10 cellular contexts compared by ENCODE assay signal in genomic region chr12:12319501-12320322, GRCh38. TPM values are rescaled to one million over a fixed set of nuclear protein-coding genes. Genes with fewer than 3 reads are reported as not detected.
DNase-seq lines count a peak whose midpoint lies in the region; ATAC-seq and TF ChIP-seq lines count a peak whose summit lies in the region.
"Had no signal": no experiment of that assay in that cellular context is flagged by ENCODE, and none has a peak within 500 bp of the region (broad histone marks: within the 10 kb centered on the region; RNA-seq: fewer than 3 reads in every experiment).

No MANE protein-coding gene starts in this region.

- H3K27me3 ChIP-seq in breast epithelium (no peaks in the 10 kb centered on the region), aorta (ENCODE audit: control insufficient read depth in 1 of 2, insufficient read depth in 2 of 2, low read length in 1 of 2) (no peaks in the 10 kb centered on the region)

- BruUV-seq in MCF 10A (replicated peaks; lab: Mats Ljungman, UMichigan) = no TSS peak

- TF ChIP-seq CTCF in breast epithelium (IDR thresholded peaks at IDR 0.05) = no peak
- no peak for TF ChIP-seq CTCF in MCF 10A (IDR thresholded peaks at IDR 0.05; ENCODE audit: unreplicated experiment)
- no peak for TF ChIP-seq CTCF in nephron progenitor cell (IDR thresholded peaks at IDR 0.05)

- no peaks in the 10 kb centered on the region for H3K36me3 ChIP-seq in breast epithelium
- H3K36me3 ChIP-seq in aorta (ENCODE audit: control insufficient read depth in 1 of 2, insufficient read depth in 2 of 2, low read length in 1 of 2) = no peaks in the 10 kb centered on the region

- H3K9me3 Mint-ChIP-seq in MCF 10A (ENCODE audit: unreplicated experiment) (no peaks in the 10 kb centered on the region), nephron progenitor cell (peaks cover 9% of the 10 kb centered on the region)
- no peaks in the 10 kb centered on the region for H3K9me3 Mint-ChIP-seq in effector memory CD8-positive, alpha-beta T cell

- no peak for DNase-seq in breast epithelium (ENCODE audit: low spot score in 2 of 2)
- DNase-seq in MCF 10A (ENCODE audit: unreplicated experiment) = no peak
- DNase-seq in fibroblast of peridontal ligament (ENCODE audit: extremely low read depth) = peak; percentile 62
- DNase-seq in nephron progenitor cell = peak; percentile 6
- DNase-seq in aorta = no peak
- DNase-seq in effector memory CD8-positive, alpha-beta T cell = no peak
- DNase-seq: activated CD4-positive, CD25-positive, alpha-beta regulatory T cell; islet precursor cell had no signal

- no peaks in the 10 kb centered on the region for H3K9me3 ChIP-seq in breast epithelium
- H3K9me3 ChIP-seq in aorta (ENCODE audit: control insufficient read depth, low read length) = no peaks in the 10 kb centered on the region

- CTCF ChIA-PET in MCF 10A (lab: Yijun Ruan, JAX) = interaction anchor here (0.6 to 2.9 kb wide), 5 partner anchors 9 to 242 kb away, joined by 3 to 11 read pairs (median 3); no protein-coding TSS in a partner anchor

- ATAC-seq in aorta (ENCODE audit: low FRiP score) = peak; percentile 45
- no peak for ATAC-seq in GM21423 (IDR thresholded peaks at IDR 0.05; ENCODE audit: unreplicated experiment)
- no peak for ATAC-seq in HG03460 (IDR thresholded peaks at IDR 0.05; ENCODE audit: unreplicated experiment)
- no peak for ATAC-seq in effector memory CD8-positive, alpha-beta T cell (replicated peaks)

- peak overlapping the region; percentile 58 to 80 for H3K27ac ChIP-seq in breast epithelium
- H3K27ac ChIP-seq in aorta (ENCODE audit: low read depth in 1 of 2, low read length in 2 of 2) = peak overlapping the region in 1 of 2 donors; percentile 52

- no peaks in the 10 kb centered on the region for H3K36me3 Mint-ChIP-seq in MCF 10A (ENCODE audit: insufficient read depth, unreplicated experiment)
- H3K36me3 Mint-ChIP-seq in nephron progenitor cell (ENCODE audit: low read depth) = no peaks in the 10 kb centered on the region
- no peaks in the 10 kb centered on the region for H3K36me3 Mint-ChIP-seq in effector memory CD8-positive, alpha-beta T cell (ENCODE audit: insufficient read depth)

- no peaks in the 10 kb centered on the region for H3K27me3 Mint-ChIP-seq in MCF 10A (ENCODE audit: insufficient read depth, unreplicated experiment)
- no peaks in the 10 kb centered on the region for H3K27me3 Mint-ChIP-seq in nephron progenitor cell (ENCODE audit: low read depth, poor library complexity)
- H3K27me3 Mint-ChIP-seq in effector memory CD8-positive, alpha-beta T cell = peaks cover 27 to 34% of the 10 kb centered on the region in 2 donors

- no peaks in the 10 kb centered on the region for H3K4me1 ChIP-seq in breast epithelium
- no peaks in the 10 kb centered on the region for H3K4me1 ChIP-seq in aorta (ENCODE audit: control insufficient read depth in 1 of 2, insufficient read depth in 2 of 2, low read length in 2 of 2)

- H3K4me1 Mint-ChIP-seq in MCF 10A (ENCODE audit: insufficient read depth, unreplicated experiment) (no peaks in the 10 kb centered on the region), nephron progenitor cell (peaks cover 36% of the 10 kb centered on the region)
- peaks cover 3 to 5% of the 10 kb centered on the region in 2 donors for H3K4me1 Mint-ChIP-seq in effector memory CD8-positive, alpha-beta T cell (ENCODE audit: low read depth in 2 of 2)

- H3K27ac Mint-ChIP-seq in MCF 10A (ENCODE audit: low read depth, unreplicated experiment) (no peak overlapping the region), nephron progenitor cell (peak overlapping the region; percentile 89)
- no peak overlapping the region for H3K27ac Mint-ChIP-seq in effector memory CD8-positive, alpha-beta T cell

- TF ChIP-seq POLR2A in breast epithelium (IDR thresholded peaks at IDR 0.05) = no peak

- no peak overlapping the region for H3K4me3 Mint-ChIP-seq in MCF 10A (ENCODE audit: unreplicated experiment)
- peak overlapping the region; percentile 65 for H3K4me3 Mint-ChIP-seq in nephron progenitor cell
- no peak overlapping the region for H3K4me3 Mint-ChIP-seq in effector memory CD8-positive, alpha-beta T cell

- H3K4me3 ChIP-seq in breast epithelium (peak overlapping the region in 1 of 3 donors; percentile 15), aorta (ENCODE audit: low read length in 2 of 2) (peak overlapping the region; percentile 26 to 30)

- intact Hi-C loops in breast epithelium (cut with DNase I; ENCODE audit: low total_unique reads) = loop anchor here (10.0 kb wide), 1 partner anchor 1135 kb away; no protein-coding TSS in a partner anchor
- intact Hi-C loops in MCF 10A (cut with micrococcal nuclease) = loop anchor here (10.0 kb wide), 1 partner anchor 765 kb away; no protein-coding TSS in a partner anchor
- intact Hi-C loops in aorta (cut with DNase I) = loop anchor here in 1 of 2 donors (10.0 kb wide), 1 partner anchor 55 kb away; the partner anchor contains the start of gene LRP6

- POLR2A ChIA-PET in MCF 10A (lab: Yijun Ruan, JAX) = interaction anchor here (0.6 kb wide), 1 partner anchor 9 kb away, joined by 3 read pairs; no protein-coding TSS in a partner anchor

- WGBS in aorta, 2 donors = 27 to 33% methylated on average over 10 of the region's 10 CpGs

RNA-seq across cellular contexts. Expression of gene MANSC1, which starts 30.3 kb away (rescaled TPM):
- total RNA-seq in breast epithelium = 10 to 100 TPM; 16.3 to 24.9 (median 18.7) TPM
- total RNA-seq in MCF 10A (2022) = 9.9 and 10.1 TPM in 2 replicates
- total RNA-seq in aorta = 10 to 100 TPM; 37.3 to 38.1 TPM
- polyA plus RNA-seq in aorta = 10 to 100 TPM; 18.8 to 33.6 TPM

RNA-seq across cellular contexts. Expression of gene BORCS5, which starts 37.2 kb away (rescaled TPM):
- 10 to 100 TPM; 13.5 to 20.3 (median 17.4) TPM for total RNA-seq in breast epithelium
- 11.0 and 15.3 TPM in 2 replicates for total RNA-seq in MCF 10A (2022)
- 10 to 100 TPM; 18.1 to 22.8 TPM for total RNA-seq in aorta
- polyA plus RNA-seq in aorta = 1 to 10 TPM; 7.2 to 8.4 TPM

RNA-seq across cellular contexts. Expression of gene LRP6, which starts 52.9 kb away (rescaled TPM):
- total RNA-seq in breast epithelium (10 to 100 TPM; 28.6 to 69.1 (median 52.4) TPM), MCF 10A (2022) (24.9 and 27.6 TPM in 2 replicates), aorta (10 to 100 TPM; 36.5 to 57.0 TPM)
- 10 to 100 TPM in 1 of 2 donors, 1 to 10 TPM in 1; 5.4 to 14.5 TPM for polyA plus RNA-seq in aorta

Comparison
In these comparisons a context has a peak if more than half of its experiments do, and no peak if none do; other contexts are left out.
1. DNase-seq: peak in fibroblast of peridontal ligament (single experiment) and nephron progenitor cell (single experiment); none in breast epithelium (0 of 2), MCF 10A (single experiment), aorta (0 of 2) and effector memory CD8-positive, alpha-beta T cell (0 of 3).